ENCODE assay signal across 33 cellular contexts in genomic region chr5:68846828-68847227, GRCh38.
"Had no signal": no experiment of that assay in that cellular context is flagged by ENCODE, and none has a peak within 500 bp of the region (broad histone marks: within the 10 kb centered on the region; RNA-seq: fewer than 3 reads in every experiment).

No MANE protein-coding gene starts in this region.

- H3K27ac ChIP-seq: adrenal gland, ascending aorta, body of pancreas, brain microvascular endothelial cell, breast epithelium, cardiac muscle cell had no signal

- H3K4me3 ChIP-seq: adrenal gland, ascending aorta, body of pancreas, breast epithelium, cardiac muscle cell had no signal

- H3K4me1 ChIP-seq: adrenal gland, ascending aorta, body of pancreas, breast epithelium had no signal

- H3K9me3 ChIP-seq: adrenal gland, ascending aorta, body of pancreas, breast epithelium had no signal

- H3K36me3 ChIP-seq: adrenal gland, ascending aorta, brain microvascular endothelial cell, breast epithelium, cardiac muscle cell had no signal

- ATAC-seq: activated naive CD4-positive, alpha-beta T cell treated with anti-CD3 and anti-CD28 coated beads, Interleukin-2, amount 50 U/mL, for 72 hours; activated naive CD8-positive, alpha-beta T cell treated with anti-CD3 and anti-CD28 coated beads, Interleukin-2, amount 50 U/mL, for 24 hours; activated T-cell treated with anti-CD3 and anti-CD28 coated beads, Interleukin-2, amount 50 U/mL, for 4 hours; activated T-cell treated with anti-CD3 and anti-CD28 coated beads, Interleukin-2, amount 50 U/mL, for 72 hours; activated T-helper 17 cell treated with anti-CD3 and anti-CD28 coated beads, Interleukin-2, amount 50 U/mL, for 72 hours; body of pancreas had no signal

- DNase-seq: activated effector memory CD4-positive, alpha-beta T cell treated with anti-CD3 and anti-CD28 coated beads, Interleukin-2, amount 50 U/mL, for 16 hours; activated effector memory CD4-positive, alpha-beta T cell treated with Interleukin-2 at 50 U/mL for 16 hours; activated gamma-delta T cell; activated gamma-delta T cell treated with Interleukin-2 at 50 U/mL for 16 hours; activated naive CD4-positive, alpha-beta T cell; activated naive CD4-positive, alpha-beta T cell treated with anti-CD3 and anti-CD28 coated beads for 36 hours; activated naive CD4-positive, alpha-beta T cell treated with anti-CD3 and anti-CD28 coated beads, Interleukin-2, amount 10 ng/mL, durations not matched to agents 7 days and 5 days; activated naive CD4-positive, alpha-beta T cell treated with anti-CD3 and anti-CD28 coated beads, Interleukin-2, amount 50 U/mL, for 16 hours; activated naive CD4-positive, alpha-beta T cell treated with Interleukin-2 at 50 U/mL for 16 hours; activated naive CD8-positive, alpha-beta T cell treated with anti-CD3 and anti-CD28 coated beads for 36 hours; activated naive CD8-positive, alpha-beta T cell treated with anti-CD3 and anti-CD28 coated beads, Interleukin-2, amount 10 ng/mL, durations not matched to agents 7 days and 5 days; activated naive CD8-positive, alpha-beta T cell treated with anti-CD3 and anti-CD28 coated beads, Interleukin-2, amount 50 U/mL, for 24 hours; activated T-cell treated with anti-CD3 and anti-CD28 coated beads, Interleukin-2, amount 50 U/mL, for 24 hours; activated T-cell treated with anti-CD3 and anti-CD28 coated beads, Interleukin-2, amount 50 U/mL, for 4 hours; activated T-cell treated with anti-CD3 and anti-CD28 coated beads, Interleukin-2, amount 50 U/mL, for 48 hours; activated T-cell treated with anti-CD3 and anti-CD28 coated beads, Interleukin-2, amount 50 U/mL, for 72 hours; adrenal gland; amniotic stem cell; amygdala; anterior cingulate cortex; aorta; body of pancreas; brain microvascular endothelial cell; caudate nucleus; central memory CD4-positive, alpha-beta T cell; cerebellar nuclear complex had no signal

- H3K27me3 ChIP-seq: adrenal gland, ascending aorta, body of pancreas, brain microvascular endothelial cell, breast epithelium, cardiac muscle cell had no signal

- FAIRE-seq: astrocyte, bronchial epithelial cell had no signal
